In the genomic region with DNA sequence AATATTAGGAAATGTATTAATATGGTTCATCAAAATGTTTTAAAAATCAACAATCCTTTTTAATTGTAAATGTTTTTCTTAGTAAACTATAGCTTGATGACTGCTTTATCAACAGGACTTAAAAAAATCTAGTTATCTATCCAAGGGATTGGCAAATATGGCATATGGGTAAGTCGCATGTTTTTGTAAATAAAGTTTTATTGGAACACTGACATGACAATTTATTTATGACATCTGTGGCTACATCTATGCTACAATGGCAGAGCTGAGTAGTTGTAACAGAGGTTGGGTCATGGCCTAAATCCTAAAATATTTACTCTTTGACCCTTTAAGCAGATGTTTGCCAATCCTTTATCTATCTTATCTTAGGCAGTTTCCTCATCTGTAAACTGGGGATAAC, we compare ENCODE assay signal across 25 cellular contexts.
DNase-seq lines count a peak whose midpoint lies in the region; ATAC-seq, FAIRE-seq and TF ChIP-seq lines count a peak whose summit lies in the region.
"Had no signal": no experiment of that assay in that cellular context is flagged by ENCODE, and none has a peak within 500 bp of the region (broad histone marks: within the 10 kb centered on the region; RNA-seq: fewer than 3 reads in every experiment).

No MANE protein-coding gene starts in this region.

- H3F3A ChIP-seq in neural progenitor cell (ENCODE audit: low read depth), result no peaks in the 10 kb centered on the region

- WGBS in HepG2 (ENCODE audit: low lambda C conversion rate), result 42% methylated on average over 1 of the region's 1 CpG
- 89% methylated on average over 1 of the region's 1 CpG for WGBS in right lobe of liver (ENCODE audit: insufficient coverage, low coverage, low lambda C conversion rate, missing lambda C conversion rate)
- 96% methylated on average over 1 of the region's 1 CpG for WGBS in GM12878 (ENCODE audit: insufficient coverage, insufficient replicate concordance, low lambda C conversion rate, missing lambda C conversion rate)

- DNase-seq in HepG2 (ENCODE audit: low spot score) (no peak), right lobe of liver (no peak), GM12878 (ENCODE audit: low read depth, low spot score) (no peak), neural progenitor cell (ENCODE audit: low spot score) (no peak), left colon (no peak), CD1c-positive myeloid dendritic cell (ENCODE audit: extremely low spot score) (no peak)
- DNase-seq in stimulated activated CD4-positive, alpha-beta T cell treated with anti-CD3 and anti-CD28 coated beads, Interleukin-1b, Interleukin-23, amount 100 ng/mL, for 48 hours, result no peak
- DNase-seq: AML-193; BE2C; Calu3; CD4-positive, alpha-beta memory T cell; COR-L47; DMS53; DMS79 treated with DMSO at 0.1 percent for 48 hours; GF-D8; GM23248; H7; HCEC 1CT had no signal

- no peak for TF ChIP-seq EP300 in HepG2 (IDR thresholded peaks at IDR 0.05; ENCODE audit: low read depth in 2 of 2, low read length in 2 of 2)
- no peak for TF ChIP-seq EP300 in HepG2 (CRISPR knock-in tag; IDR thresholded peaks at IDR 0.05; ENCODE audit: borderline replicate concordance)
- no peak for TF ChIP-seq EP300 in GM12878 (IDR thresholded peaks at IDR 0.05; ENCODE audit: borderline replicate concordance in 1 of 2, control insufficient read depth in 1 of 2, low read depth in 2 of 2, low read length in 2 of 2)

- SMC1A ChIA-PET in GM12878 (lab: Charles Lee; ENCODE audit: uncharacterized antibody, unreplicated experiment), result interaction anchor here (0.5 to 1.3 kb wide), 3 partner anchors 9 to 278 kb away, joined by 3 read pairs; no protein-coding TSS in a partner anchor

- H3K36me3 ChIP-seq in HepG2 (replicated peaks in 1 of 2; ENCODE audit: control insufficient read depth in 1 of 2, insufficient read depth in 2 of 2, low read length in 2 of 2), result no peaks in the 10 kb centered on the region
- no peaks in the 10 kb centered on the region for H3K36me3 ChIP-seq in right lobe of liver
- H3K36me3 ChIP-seq in GM12878 (ENCODE audit: control insufficient read depth in 2 of 2, insufficient read depth in 2 of 2, low read length in 1 of 2), result no peaks in the 10 kb centered on the region
- no peaks in the 10 kb centered on the region for H3K36me3 ChIP-seq in neural progenitor cell
- H3K36me3 ChIP-seq: BE2C; BLaER1 treated with 17β-estradiol and CSF1 and Interleukin-3, amounts not matched to agents 10 nM and 100 nM had no signal

- TF ChIP-seq RAD21 in HepG2 (CRISPR knock-in tag; IDR thresholded peaks at IDR 0.05) (no peak), GM12878 (IDR thresholded peaks at IDR 0.05; ENCODE audit: insufficient read depth, low read depth, low read length) (no peak)

- in situ Hi-C loops in HepG2 (cut with HindIII; ENCODE audit: extremely low pct_ligation_motif_present, low pct_unique_long_range_greater_than_20kb) (no loop called here), GM12878 (cut with MboI) (no loop called here)

- H3K4me2 ChIP-seq in HepG2 (ENCODE audit: low read depth, low read length) (no peak overlapping the region), GM12878 (ENCODE audit: control insufficient read depth, insufficient read depth) (no peak overlapping the region), neural progenitor cell (no peak overlapping the region)

- H3K4me3 ChIP-seq in HepG2 (replicated peaks in 1 of 3; ENCODE audit: insufficient read depth in 1 of 3, low read depth in 2 of 3, low read length in 3 of 3), result no peak overlapping the region
- no peak overlapping the region for H3K4me3 ChIP-seq in right lobe of liver
- H3K4me3 ChIP-seq in GM12878, result no peak overlapping the region
- H3K4me3 ChIP-seq in neural progenitor cell, result no peak overlapping the region
- H3K4me3 ChIP-seq: BLaER1 treated with 17β-estradiol and CSF1 and Interleukin-3, amounts not matched to agents 10 nM and 100 nM; GM23248 had no signal

- H3K36me3 Mint-ChIP-seq in neural progenitor cell, result peaks cover 1% of the 10 kb centered on the region
- H3K36me3 Mint-ChIP-seq: CD14-positive monocyte; CD4-positive, alpha-beta memory T cell had no signal

- H3K4me1 ChIP-seq in HepG2 (ENCODE audit: insufficient read depth, low read length) (no peaks in the 10 kb centered on the region), right lobe of liver (no peaks in the 10 kb centered on the region), GM12878 (ENCODE audit: control insufficient read depth, insufficient read depth, low read length) (peaks cover 2% of the 10 kb centered on the region), neural progenitor cell (no peaks in the 10 kb centered on the region)
- H3K4me1 ChIP-seq: BE2C had no signal

- H3K27me3 Mint-ChIP-seq in neural progenitor cell (ENCODE audit: insufficient read depth, low read depth), result no peaks in the 10 kb centered on the region
- H3K27me3 Mint-ChIP-seq: CD4-positive, alpha-beta memory T cell had no signal

- TF ChIP-seq CTCF in HepG2 (CRISPR knock-in tag; IDR thresholded peaks at IDR 0.05) (no peak), right lobe of liver (IDR thresholded peaks at IDR 0.05) (no peak), GM12878 (IDR thresholded peaks at IDR 0.05 in 2 of 3, conservative IDR thresholded peaks at IDR 0.05 in 1 of 3; ENCODE audit: control insufficient read depth in 2 of 3, extremely low read depth in 1 of 3, insufficient read depth in 1 of 3, low read depth in 3 of 3, low read length in 3 of 3) (no peak), neural progenitor cell (IDR thresholded peaks at IDR 0.05) (no peak)

- H3K79me2 ChIP-seq in HepG2 (ENCODE audit: insufficient read depth, low read length) (no peaks in the 10 kb centered on the region), GM12878 (ENCODE audit: control insufficient read depth, insufficient read depth, low read length) (no peaks in the 10 kb centered on the region), neural progenitor cell (ENCODE audit: low read depth) (no peaks in the 10 kb centered on the region)

- TF ChIP-seq POLR2A in HepG2 (IDR thresholded peaks at IDR 0.05; ENCODE audit: insufficient read depth in 1 of 2, low read depth in 2 of 2, low read length in 2 of 2), result no peak
- no peak for TF ChIP-seq POLR2A in right lobe of liver (IDR thresholded peaks at IDR 0.05)
- TF ChIP-seq POLR2A in GM12878 (IDR thresholded peaks at IDR 0.05; ENCODE audit: low read depth, low read length), result no peak

- H3K4me1 Mint-ChIP-seq in neural progenitor cell, result peaks cover 9% of the 10 kb centered on the region
- H3K4me1 Mint-ChIP-seq: CD14-positive monocyte had no signal

- H3K9ac ChIP-seq in HepG2 (ENCODE audit: insufficient read depth, low read depth, low read length) (no peak overlapping the region), GM12878 (ENCODE audit: control insufficient read depth, insufficient read depth, low read length) (no peak overlapping the region), neural progenitor cell (no peak overlapping the region)
- H3K9ac ChIP-seq: BLaER1 treated with 17β-estradiol and CSF1 and Interleukin-3, amounts not matched to agents 10 nM and 100 nM; GM23248 had no signal

- BruUV-seq in HepG2 (replicated peaks; lab: Mats Ljungman, UMichigan), result no TSS peak
- BruUV-seq in GM12878 (replicated peaks; lab: Mats Ljungman, UMichigan), result no TSS peak

- H3K27ac ChIP-seq in HepG2 (ENCODE audit: extremely low read length, insufficient read depth, low read length), result no peak overlapping the region
- H3K27ac ChIP-seq in right lobe of liver, result no peak overlapping the region
- no peak overlapping the region for H3K27ac ChIP-seq in GM12878 (ENCODE audit: control insufficient read depth, insufficient read depth)
- peak overlapping the region; percentile 22 for H3K27ac ChIP-seq in neural progenitor cell
- H3K27ac ChIP-seq: 22Rv1, GM23248 had no signal

- intact Hi-C loops in HepG2 (cut with micrococcal nuclease; ENCODE audit: unreplicated experiment) (no loop called here), right lobe of liver (cut with DNase I) (no loop called here), GM12878 (cut with micrococcal nuclease; ENCODE audit: unreplicated experiment) (no loop called here), left colon (cut with DNase I, micrococcal nuclease) (no loop called here)

- H3K9me3 ChIP-seq in HepG2 (ENCODE audit: low read length), result no peaks in the 10 kb centered on the region
- H3K9me3 ChIP-seq in right lobe of liver, result no peaks in the 10 kb centered on the region
- H3K9me3 ChIP-seq in GM12878 (replicated peaks; ENCODE audit: control insufficient read depth, insufficient read depth, low read length), result no peaks in the 10 kb centered on the region
- H3K9me3 ChIP-seq in neural progenitor cell (ENCODE audit: low read depth), result peaks cover 3% of the 10 kb centered on the region
- H3K9me3 ChIP-seq: BE2C; BLaER1 treated with 17β-estradiol and CSF1 and Interleukin-3, amounts not matched to agents 10 nM and 100 nM had no signal

- CTCF ChIA-PET in HepG2 (lab: Yijun Ruan, JAX; ENCODE audit: low intra/inter-chr PET ratio, low total read pairs), result no interaction called here
- CTCF ChIA-PET in GM12878 (lab: Yijun Ruan, JAX), result no interaction called here

- ATAC-seq in HepG2 (no peak), right lobe of liver (no peak), GM12878 (no peak), left colon (no peak)

- no peak for FAIRE-seq in HepG2 (lab: Jason Lieb, UNC)
- FAIRE-seq in GM12878 (lab: Jason Lieb, UNC), result no peak
- FAIRE-seq: A204.1, GM12892, GM19239, H1 had no signal

- no peak overlapping the region for H2AFZ ChIP-seq in HepG2 (ENCODE audit: low read length)
- H2AFZ ChIP-seq in GM12878 (ENCODE audit: control insufficient read depth, low read depth, low read length), result no peak overlapping the region
- no peak overlapping the region for H2AFZ ChIP-seq in neural progenitor cell (replicated peaks)
- H2AFZ ChIP-seq: GM23248 had no signal

- H3K27me3 ChIP-seq in HepG2 (ENCODE audit: control insufficient read depth in 1 of 2, insufficient read depth in 2 of 2, low read length in 2 of 2) (no peaks in the 10 kb centered on the region), right lobe of liver (no peaks in the 10 kb centered on the region), GM12878 (replicated peaks in 1 of 2; ENCODE audit: control insufficient read depth in 2 of 2, insufficient read depth in 2 of 2, low read length in 1 of 2) (no peaks in the 10 kb centered on the region), neural progenitor cell (no peaks in the 10 kb centered on the region)
- H3K27me3 ChIP-seq: BE2C; BLaER1 treated with 17β-estradiol and CSF1 and Interleukin-3, amounts not matched to agents 10 nM and 100 nM had no signal

- RAD21 ChIA-PET in GM12878 (lab: Charles Lee; ENCODE audit: unreplicated experiment), result no interaction called here

- H4K20me1 ChIP-seq in HepG2 (ENCODE audit: insufficient read depth, low read length) (no peaks in the 10 kb centered on the region), GM12878 (ENCODE audit: control insufficient read depth, insufficient read depth) (no peaks in the 10 kb centered on the region), neural progenitor cell (ENCODE audit: low read depth) (no peaks in the 10 kb centered on the region)
- H4K20me1 ChIP-seq: BLaER1 treated with 17β-estradiol and CSF1 and Interleukin-3, amounts not matched to agents 10 nM and 100 nM had no signal

- no peak overlapping the region for H3K4me3 Mint-ChIP-seq in neural progenitor cell
- H3K4me3 Mint-ChIP-seq: CD14-positive monocyte; CD4-positive, alpha-beta memory T cell had no signal

- H3K9me3 Mint-ChIP-seq in neural progenitor cell, result peaks cover 2% of the 10 kb centered on the region
- H3K9me3 Mint-ChIP-seq: CD4-positive, alpha-beta memory T cell had no signal

- H3K27ac Mint-ChIP-seq in neural progenitor cell, result no peak overlapping the region
- H3K27ac Mint-ChIP-seq: CD14-positive monocyte; CD4-positive, alpha-beta memory T cell had no signal

- POLR2A ChIA-PET in HepG2 (lab: Yijun Ruan, JAX) (no interaction called here), GM12878 (lab: Charles Lee) (no interaction called here)
